In genomic region chr13:19172647-19173030, GRCh38 we compare ENCODE assay signal across 35 cellular contexts. TPM values are rescaled to one million over a fixed set of nuclear protein-coding genes. Genes with fewer than 3 reads are reported as not detected.
"Had no signal": no experiment of that assay in that cellular context is flagged by ENCODE, and none has a peak within 500 bp of the region (broad histone marks: within the 10 kb centered on the region; RNA-seq: fewer than 3 reads in every experiment).

No MANE protein-coding gene starts in this region.

- H3K4me1 Mint-ChIP-seq: activated B cell treated with CpG ODN at 0.5 μM for 24 hours; activated CD4-positive, alpha-beta memory T cell treated with anti-CD3 and anti-CD28 coated beads, Interleukin-2, amount 10 ng/mL, durations not matched to agents 7 days and 5 days; activated CD4-positive, alpha-beta T cell treated with anti-CD3 and anti-CD28 coated beads, Interleukin-2, amount 10 ng/mL, durations not matched to agents 7 days and 5 days; activated CD8-positive, alpha-beta memory T cell treated with anti-CD3 and anti-CD28 coated beads, Interleukin-2, amount 10 ng/mL, durations not matched to agents 7 days and 5 days; activated naive CD8-positive, alpha-beta T cell treated with anti-CD3 and anti-CD28 coated beads for 36 hours; T-cell had no signal

- H3K27ac Mint-ChIP-seq: activated B cell treated with CpG ODN at 0.5 μM for 24 hours; activated CD4-positive, alpha-beta memory T cell treated with anti-CD3 and anti-CD28 coated beads, Interleukin-2, amount 10 ng/mL, durations not matched to agents 7 days and 5 days; activated CD4-positive, alpha-beta T cell treated with anti-CD3 and anti-CD28 coated beads, Interleukin-2, amount 10 ng/mL, durations not matched to agents 7 days and 5 days; activated CD8-positive, alpha-beta memory T cell treated with anti-CD3 and anti-CD28 coated beads, Interleukin-2, amount 10 ng/mL, durations not matched to agents 7 days and 5 days; activated CD8-positive, alpha-beta T cell treated with anti-CD3 and anti-CD28 coated beads, Interleukin-2, amount 10 ng/mL, durations not matched to agents 7 days and 5 days; activated naive CD4-positive, alpha-beta T cell treated with anti-CD3 and anti-CD28 coated beads for 36 hours; activated naive CD4-positive, alpha-beta T cell treated with anti-CD3 and anti-CD28 coated beads, Interleukin-2, amount 50 U/mL, for 72 hours; activated naive CD8-positive, alpha-beta T cell treated with anti-CD3 and anti-CD28 coated beads for 36 hours; activated T-cell treated with anti-CD3 and anti-CD28 coated beads, Interleukin-2, amount 50 U/mL, for 24 hours; activated T-helper 2 cell treated with anti-CD3 and anti-CD28 coated beads, Interferon-gamma antibody, Interleukin-2, Interleukin-4, amounts not matched to agents 10 μg/mL and 5 μg/mL and 100 μg/mL, durations not matched to agents 14 hours and 24 hours and 36 hours; T-cell; T-helper 1 cell treated with Interleukin-12 subunit alpha and Interleukin-12 subunit beta and Interleukin-4 antibody, amounts not matched to agents 30 μg/mL and 1 μg/mL, for 36 hours; T-helper 2 cell treated with Interferon-gamma antibody and Interleukin-4, amounts not matched to agents 5 μg/mL and 100 μg/mL, for 36 hours had no signal

- H3K27ac ChIP-seq: adrenal gland, body of pancreas, brain microvascular endothelial cell, breast epithelium, VCaP had no signal

- H3K36me3 Mint-ChIP-seq: activated CD8-positive, alpha-beta memory T cell treated with anti-CD3 and anti-CD28 coated beads, Interleukin-2, amount 10 ng/mL, durations not matched to agents 7 days and 5 days; activated naive CD4-positive, alpha-beta T cell treated with anti-CD3 and anti-CD28 coated beads, Interleukin-2, amount 50 U/mL, for 72 hours; activated naive CD8-positive, alpha-beta T cell treated with anti-CD3 and anti-CD28 coated beads for 36 hours; T-cell had no signal

- H3K4me3 Mint-ChIP-seq: activated B cell treated with CpG ODN at 0.5 μM for 24 hours; activated CD4-positive, alpha-beta memory T cell treated with anti-CD3 and anti-CD28 coated beads, Interleukin-2, amount 10 ng/mL, durations not matched to agents 7 days and 5 days; activated CD4-positive, alpha-beta T cell treated with anti-CD3 and anti-CD28 coated beads, Interleukin-2, amount 10 ng/mL, durations not matched to agents 7 days and 5 days; activated CD8-positive, alpha-beta memory T cell treated with anti-CD3 and anti-CD28 coated beads, Interleukin-2, amount 10 ng/mL, durations not matched to agents 7 days and 5 days; activated CD8-positive, alpha-beta T cell treated with anti-CD3 and anti-CD28 coated beads, Interleukin-2, amount 10 ng/mL, durations not matched to agents 7 days and 5 days; activated naive CD4-positive, alpha-beta T cell treated with anti-CD3 and anti-CD28 coated beads for 36 hours; activated naive CD8-positive, alpha-beta T cell treated with anti-CD3 and anti-CD28 coated beads for 36 hours; activated T-cell treated with anti-CD3 and anti-CD28 coated beads, Interleukin-2, amount 50 U/mL, for 24 hours; T-cell; T-helper 1 cell treated with Interleukin-12 subunit alpha and Interleukin-12 subunit beta and Interleukin-4 antibody, amounts not matched to agents 30 μg/mL and 1 μg/mL, for 36 hours; T-helper 2 cell treated with Interferon-gamma antibody and Interleukin-4, amounts not matched to agents 5 μg/mL and 100 μg/mL, for 36 hours had no signal

- H3K36me3 ChIP-seq: adrenal gland, brain microvascular endothelial cell, breast epithelium had no signal

- H3K27me3 Mint-ChIP-seq: activated B cell treated with CpG ODN at 0.5 μM for 24 hours; activated CD4-positive, alpha-beta memory T cell treated with anti-CD3 and anti-CD28 coated beads, Interleukin-2, amount 10 ng/mL, durations not matched to agents 7 days and 5 days; activated CD4-positive, alpha-beta T cell treated with anti-CD3 and anti-CD28 coated beads, Interleukin-2, amount 10 ng/mL, durations not matched to agents 7 days and 5 days; activated CD8-positive, alpha-beta memory T cell treated with anti-CD3 and anti-CD28 coated beads, Interleukin-2, amount 10 ng/mL, durations not matched to agents 7 days and 5 days; activated naive CD8-positive, alpha-beta T cell treated with anti-CD3 and anti-CD28 coated beads for 36 hours; activated T-cell treated with anti-CD3 and anti-CD28 coated beads, Interleukin-2, amount 50 U/mL, for 24 hours; T-cell had no signal

- H3K4me3 ChIP-seq: adrenal gland, body of pancreas, breast epithelium had no signal

- H3K9me3 ChIP-seq: adrenal gland, body of pancreas, breast epithelium had no signal

- ATAC-seq: activated CD8-positive, alpha-beta memory T cell treated with anti-CD3 and anti-CD28 coated beads, Interleukin-2, amount 10 ng/mL, durations not matched to agents 7 days and 5 days; activated CD8-positive, alpha-beta T cell treated with anti-CD3 and anti-CD28 coated beads, Interleukin-2, amount 10 ng/mL, durations not matched to agents 7 days and 5 days; activated naive CD4-positive, alpha-beta T cell treated with anti-CD3 and anti-CD28 coated beads, Interleukin-2, amount 50 U/mL, for 72 hours; body of pancreas; T-cell had no signal

- H3K9me3 Mint-ChIP-seq: activated CD4-positive, alpha-beta T cell treated with anti-CD3 and anti-CD28 coated beads, Interleukin-2, amount 10 ng/mL, durations not matched to agents 7 days and 5 days; activated naive CD4-positive, alpha-beta T cell treated with anti-CD3 and anti-CD28 coated beads for 36 hours; activated naive CD4-positive, alpha-beta T cell treated with anti-CD3 and anti-CD28 coated beads, Interleukin-2, amount 50 U/mL, for 72 hours; activated naive CD8-positive, alpha-beta T cell treated with anti-CD3 and anti-CD28 coated beads for 36 hours; activated T-cell treated with anti-CD3 and anti-CD28 coated beads, Interleukin-2, amount 50 U/mL, for 24 hours; activated T-helper 2 cell treated with anti-CD3 and anti-CD28 coated beads, Interferon-gamma antibody, Interleukin-2, Interleukin-4, amounts not matched to agents 10 μg/mL and 5 μg/mL and 100 μg/mL, durations not matched to agents 14 hours and 24 hours and 36 hours; T-cell had no signal

- H3K27me3 ChIP-seq: adrenal gland, body of pancreas, brain microvascular endothelial cell, breast epithelium had no signal

- DNase-seq: activated B cell treated with CpG ODN at 0.5 μM for 24 hours; activated CD4-positive, alpha-beta memory T cell treated with anti-CD3 and anti-CD28 coated beads, Interleukin-2, amount 10 ng/mL, durations not matched to agents 7 days and 5 days; activated CD4-positive, alpha-beta T cell treated with anti-CD3 and anti-CD28 coated beads for 4 hours; activated CD4-positive, alpha-beta T cell treated with anti-CD3 and anti-CD28 coated beads, Interleukin-2, amount 10 ng/mL, durations not matched to agents 7 days and 5 days; activated CD4-positive, alpha-beta T cell treated with anti-CD3 and anti-CD28 coated beads, Interleukin-2, amount 50 U/mL, for 48 hours; activated CD4-positive, CD25-positive, alpha-beta regulatory T cell treated with anti-CD3 and anti-CD28 coated beads, Interleukin-2, amount 50 U/mL, for 72 hours; activated CD8-positive, alpha-beta memory T cell treated with anti-CD3 and anti-CD28 coated beads for 24 hours; activated CD8-positive, alpha-beta memory T cell treated with anti-CD3 and anti-CD28 coated beads, Interleukin-2, amount 10 ng/mL, durations not matched to agents 7 days and 5 days; activated CD8-positive, alpha-beta memory T cell treated with anti-CD3 and anti-CD28 coated beads, Interleukin-2, amount 50 U/mL, for 48 hours; activated CD8-positive, alpha-beta T cell treated with anti-CD3 and anti-CD28 coated beads, Interleukin-2, amount 10 ng/mL, durations not matched to agents 7 days and 5 days; activated effector memory CD4-positive, alpha-beta T cell treated with anti-CD3 and anti-CD28 coated beads, Interleukin-2, amount 50 U/mL, for 16 hours; activated gamma-delta T cell treated with Interleukin-2 at 50 U/mL for 16 hours; activated naive CD4-positive, alpha-beta T cell; activated naive CD4-positive, alpha-beta T cell treated with anti-CD3 and anti-CD28 coated beads for 36 hours; activated naive CD4-positive, alpha-beta T cell treated with anti-CD3 and anti-CD28 coated beads, Interleukin-2, amount 50 U/mL, for 16 hours; activated naive CD8-positive, alpha-beta T cell treated with anti-CD3 and anti-CD28 coated beads for 36 hours; activated T-cell treated with anti-CD3 and anti-CD28 coated beads, Interleukin-2, amount 50 U/mL, for 24 hours; activated T-cell treated with anti-CD3 and anti-CD28 coated beads, Interleukin-2, amount 50 U/mL, for 48 hours; adrenal gland; amniotic stem cell; aorta; body of pancreas; brain microvascular endothelial cell; central memory CD4-positive, alpha-beta T cell; T-cell; T-helper 2 cell; T-helper 9 cell had no signal

- H3K4me1 ChIP-seq: adrenal gland, body of pancreas, breast epithelium had no signal

RNA-seq across cellular contexts. Expression of gene TUBA3C, which starts 9.0 kb away (rescaled TPM):
- total RNA-seq: activated B cell treated with CpG ODN at 0.5 μM for 24 hours; activated CD4-positive, alpha-beta memory T cell treated with anti-CD3 and anti-CD28 coated beads, Interleukin-2, amount 10 ng/mL, durations not matched to agents 7 days and 5 days; activated CD4-positive, alpha-beta T cell treated with anti-CD3 and anti-CD28 coated beads, Interleukin-2, amount 10 ng/mL, durations not matched to agents 7 days and 5 days; activated CD8-positive, alpha-beta memory T cell treated with anti-CD3 and anti-CD28 coated beads, Interleukin-2, amount 10 ng/mL, durations not matched to agents 7 days and 5 days; activated CD8-positive, alpha-beta T cell treated with anti-CD3 and anti-CD28 coated beads, Interleukin-2, amount 10 ng/mL, durations not matched to agents 7 days and 5 days; activated naive CD4-positive, alpha-beta T cell treated with anti-CD3 and anti-CD28 coated beads for 36 hours; activated naive CD4-positive, alpha-beta T cell treated with anti-CD3 and anti-CD28 coated beads, Interleukin-2, amount 50 U/mL, for 72 hours; activated naive CD8-positive, alpha-beta T cell treated with anti-CD3 and anti-CD28 coated beads for 36 hours; activated T-helper 2 cell treated with anti-CD3 and anti-CD28 coated beads, Interferon-gamma antibody, Interleukin-2, Interleukin-4, amounts not matched to agents 10 μg/mL and 5 μg/mL and 100 μg/mL, durations not matched to agents 14 hours and 24 hours and 36 hours; adrenal gland; aorta; astrocyte; body of pancreas; breast epithelium; cardiac septum; T-cell had no signal
- polyA plus RNA-seq: adrenal gland, aorta had no signal
